Comparison of ENCODE assay signal across 8 cellular contexts in the genomic region with DNA sequence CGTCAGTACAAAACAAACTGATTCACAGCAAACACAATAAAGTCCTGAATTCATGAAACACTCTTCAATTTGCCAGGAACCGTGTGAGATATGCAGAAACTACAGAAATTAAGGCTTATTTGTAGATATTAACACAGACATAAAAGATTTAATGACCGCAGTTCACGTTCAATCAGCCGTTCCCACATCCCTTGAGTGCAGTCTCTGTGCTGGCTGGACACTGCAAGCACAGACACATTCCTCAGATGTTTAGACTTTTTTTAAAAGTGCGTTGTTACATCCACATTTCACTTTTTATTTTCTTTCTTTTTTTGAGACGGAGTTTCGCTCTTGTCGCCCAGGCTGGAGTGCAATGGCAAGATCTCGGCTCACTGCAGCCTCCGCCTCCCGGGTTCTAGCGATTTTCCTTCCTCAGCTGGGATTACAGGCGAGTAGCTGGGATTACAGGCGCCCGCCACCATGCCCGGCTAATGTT. TPM values are rescaled to one million over a fixed set of nuclear protein-coding genes. Genes with fewer than 3 reads are reported as not detected.
DNase-seq lines count a peak whose midpoint lies in the region; ATAC-seq and TF ChIP-seq lines count a peak whose summit lies in the region.

No MANE protein-coding gene starts in this region.

- H3K27me3 ChIP-seq in RWPE2 (ENCODE audit: insufficient read depth, poor library complexity, severe bottlenecking), result no peaks in the 10 kb centered on the region
- no peaks in the 10 kb centered on the region for H3K27me3 ChIP-seq in esophagus muscularis mucosa

- peak overlapping the region; percentile 75 to 93 for H3K27ac Mint-ChIP-seq in natural killer cell treated with Interleukin-12 subunit alpha and Interleukin-12 subunit beta and Interleukin-15 and Interleukin-18, amount 100 ng/mL, for 72 hours

- H3K27ac ChIP-seq in RWPE2 (ENCODE audit: poor library complexity, severe bottlenecking), result peak overlapping the region; percentile 38
- peak overlapping the region; percentile 83 to 89 (median 87) for H3K27ac ChIP-seq in esophagus muscularis mucosa (replicated peaks in 1 of 4)

- ATAC-seq in RWPE2 (ENCODE audit: low read depth) (no peak), HG03159 (IDR thresholded peaks at IDR 0.05; ENCODE audit: unreplicated experiment) (no peak), HG03521 (IDR thresholded peaks at IDR 0.05; ENCODE audit: unreplicated experiment) (no peak)
- no peak for ATAC-seq in natural killer cell treated with Interleukin-12 subunit alpha and Interleukin-12 subunit beta and Interleukin-15 and Interleukin-18, amount 100 ng/mL, for 72 hours

- TF ChIP-seq EP300 in esophagus muscularis mucosa (IDR thresholded peaks at IDR 0.05), result no peak

- peaks cover 3% of the 10 kb centered on the region for H3K36me3 Mint-ChIP-seq in natural killer cell treated with Interleukin-12 subunit alpha and Interleukin-12 subunit beta and Interleukin-15 and Interleukin-18, amount 100 ng/mL, for 72 hours

- no peaks in the 10 kb centered on the region for H3K9me3 ChIP-seq in RWPE2 (ENCODE audit: severe bottlenecking)
- no peaks in the 10 kb centered on the region for H3K9me3 ChIP-seq in esophagus muscularis mucosa

- TF ChIP-seq CTCF in GM12875 (IDR thresholded peaks at IDR 0.05; ENCODE audit: borderline replicate concordance, insufficient read depth, low read depth, low read length), result no peak
- no peak for TF ChIP-seq CTCF in RWPE2 (IDR thresholded peaks at IDR 0.05; ENCODE audit: poor library complexity, severe bottlenecking)
- TF ChIP-seq CTCF in esophagus muscularis mucosa (IDR thresholded peaks at IDR 0.05), result no peak

- no peaks in the 10 kb centered on the region for H3K27me3 Mint-ChIP-seq in natural killer cell treated with Interleukin-12 subunit alpha and Interleukin-12 subunit beta and Interleukin-15 and Interleukin-18, amount 100 ng/mL, for 72 hours

- H3K4me1 Mint-ChIP-seq in natural killer cell treated with Interleukin-12 subunit alpha and Interleukin-12 subunit beta and Interleukin-15 and Interleukin-18, amount 100 ng/mL, for 72 hours (ENCODE audit: low read depth in 2 of 2), result peaks cover 33 to 34% of the 10 kb centered on the region in 2 donors

- under 1% methylated on average over 17 of the region's 17 CpGs for WGBS in esophagus muscularis mucosa

- H3K4me1 ChIP-seq in RWPE2 (ENCODE audit: insufficient read depth, poor library complexity, severe bottlenecking), result peaks cover 9% of the 10 kb centered on the region
- peaks cover 0 to 26% (median 21%) of the 10 kb centered on the region in 4 donors for H3K4me1 ChIP-seq in esophagus muscularis mucosa

- peak overlapping the region; percentile 81 for H3K4me3 ChIP-seq in GM12875 (ENCODE audit: low read depth, low read length)
- peak overlapping the region; percentile 76 for H3K4me3 ChIP-seq in RWPE2 (ENCODE audit: severe bottlenecking)
- peak overlapping the region; percentile 72 to 95 (median 82) for H3K4me3 ChIP-seq in esophagus muscularis mucosa

- intact Hi-C loops in esophagus muscularis mucosa (cut with DNase I), result no loop called here

- H3K4me3 Mint-ChIP-seq in natural killer cell treated with Interleukin-12 subunit alpha and Interleukin-12 subunit beta and Interleukin-15 and Interleukin-18, amount 100 ng/mL, for 72 hours, result no peak overlapping the region

- H3K36me3 ChIP-seq in RWPE2 (ENCODE audit: low read depth) (peaks cover 7% of the 10 kb centered on the region), esophagus muscularis mucosa (peaks cover 0 to 4% (median 0%) of the 10 kb centered on the region in 4 donors)

- H3K9me3 Mint-ChIP-seq in natural killer cell treated with Interleukin-12 subunit alpha and Interleukin-12 subunit beta and Interleukin-15 and Interleukin-18, amount 100 ng/mL, for 72 hours, result no peaks in the 10 kb centered on the region

- no peak for TF ChIP-seq POLR2A in esophagus muscularis mucosa (IDR thresholded peaks at IDR 0.05; ENCODE audit: low read depth)

- no peak for DNase-seq in RWPE2 (ENCODE audit: low spot score)
- DNase-seq in esophagus muscularis mucosa (ENCODE audit: extremely low spot score), result no peak
- no peak for DNase-seq in natural killer cell treated with Interleukin-12 subunit alpha and Interleukin-12 subunit beta and Interleukin-15 and Interleukin-18, amount 100 ng/mL, for 72 hours (ENCODE audit: low spot score)
- no peak for DNase-seq in epidermal melanocyte (ENCODE audit: insufficient read length, low spot score)
- no peak for DNase-seq in MV-4-11 (lab: John Stamatoyannopoulos, UW)

RNA-seq across cellular contexts. Expression of a gene that starts 0.5 kb away (rescaled TPM):
- 10 to 100 TPM in 2 of 4 donors, 1 to 10 TPM in 2; 6.8 to 12.9 (median 9.4) TPM for total RNA-seq in esophagus muscularis mucosa
- total RNA-seq in natural killer cell treated with Interleukin-12 subunit alpha and Interleukin-12 subunit beta and Interleukin-15 and Interleukin-18, amount 100 ng/mL, for 72 hours, result 10 to 100 TPM; 39.8 to 56.4 TPM
